In the genomic region with DNA sequence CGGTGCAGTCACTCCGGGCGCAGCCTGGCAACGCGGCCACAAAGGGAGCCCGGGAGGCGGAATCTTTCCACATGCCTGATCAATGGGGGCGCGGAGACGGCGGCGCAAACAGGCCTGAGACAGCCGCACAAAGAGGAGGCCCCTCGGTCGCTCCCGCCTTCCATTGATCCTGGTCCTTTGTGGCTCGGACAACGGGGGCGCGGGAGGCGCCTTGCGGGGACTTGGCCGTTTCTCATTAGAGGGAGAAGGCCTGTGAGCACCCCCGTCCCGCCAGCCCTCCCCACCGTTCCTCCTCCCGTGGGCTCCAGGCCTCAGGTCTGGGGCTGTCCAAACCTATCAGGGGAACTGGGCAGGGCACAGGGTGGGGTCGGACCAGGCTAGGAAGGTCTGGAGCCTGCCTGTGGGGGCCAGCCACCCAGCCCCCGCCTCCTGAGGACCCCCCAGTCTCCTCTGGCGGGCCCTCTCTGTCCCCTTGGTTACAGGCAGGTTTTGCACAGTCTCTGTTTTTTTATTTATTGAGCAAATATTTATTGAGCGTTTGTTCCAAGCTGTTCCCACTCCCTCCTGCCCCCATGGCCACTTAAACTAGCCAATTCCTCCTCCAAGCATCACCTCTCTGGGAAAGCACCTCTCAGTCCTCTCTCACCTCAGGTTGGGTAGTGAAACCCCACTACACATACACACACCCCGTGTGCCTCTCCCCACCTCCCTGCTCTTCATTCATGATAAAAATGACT, we compare ENCODE assay signal across 20 cellular contexts. TPM values are rescaled to one million over a fixed set of nuclear protein-coding genes. Genes with fewer than 3 reads are reported as not detected.
DNase-seq lines count a peak whose midpoint lies in the region; ATAC-seq, FAIRE-seq and TF ChIP-seq lines count a peak whose summit lies in the region.
"Had no signal": no experiment of that assay in that cellular context is flagged by ENCODE, and none has a peak within 500 bp of the region (broad histone marks: within the 10 kb centered on the region; RNA-seq: fewer than 3 reads in every experiment).

No MANE protein-coding gene starts in this region.

- DNase-seq in T47D (ENCODE audit: low read depth in 1 of 2, low spot score in 1 of 2): peak; percentile 37 to 68
- DNase-seq in MCF 10A (ENCODE audit: unreplicated experiment): no peak
- DNase-seq in GM12878 (ENCODE audit: low read depth, low spot score): no peak
- DNase-seq in right lobe of liver: peak in 1 of 3 donors; percentile 24
- no peak for DNase-seq in upper lobe of right lung
- no peak for DNase-seq in urothelium cell line (ENCODE audit: low spot score)
- DNase-seq in MM.1S: no peak
- DNase-seq in tibial nerve (ENCODE audit: low spot score in 2 of 2): no peak
- DNase-seq: activated CD4-positive, alpha-beta T cell treated with anti-CD3 and anti-CD28 coated beads, Interleukin-2, amount 10 ng/mL, durations not matched to agents 7 days and 5 days; cerebellar nuclear complex; GDM1; KBM-7; mucosa of descending colon; NCI-H1694 treated with DMSO at 0.1 percent for 48 hours; NCI-H526 had no signal

- CTCF ChIA-PET in MCF 10A (lab: Yijun Ruan, JAX) (no interaction called here), GM12878 (lab: Yijun Ruan, JAX) (no interaction called here)

- RAD21 ChIA-PET in GM12878 (lab: Charles Lee; ENCODE audit: unreplicated experiment): no interaction called here

- no peaks in the 10 kb centered on the region for H3K4me1 Mint-ChIP-seq in MCF 10A (ENCODE audit: insufficient read depth, unreplicated experiment)
- H3K4me1 Mint-ChIP-seq: activated CD4-positive, alpha-beta T cell treated with anti-CD3 and anti-CD28 coated beads, Interleukin-2, amount 10 ng/mL, durations not matched to agents 7 days and 5 days had no signal

- intact Hi-C loops in MCF 10A (cut with micrococcal nuclease) (no loop called here), GM12878 (cut with micrococcal nuclease; ENCODE audit: unreplicated experiment) (no loop called here), right lobe of liver (cut with DNase I) (no loop called here), upper lobe of right lung (cut with DNase I) (no loop called here)

- in situ Hi-C loops in T47D (cut with HindIII; ENCODE audit: low pct_unique_long_range_greater_than_20kb, low sequenced_read_pairs): no loop called here
- in situ Hi-C loops in GM12878 (cut with MboI): no loop called here

- no peaks in the 10 kb centered on the region for H3K79me2 ChIP-seq in GM12878 (ENCODE audit: control insufficient read depth, insufficient read depth, low read length)
- H3K79me2 ChIP-seq in MM.1S (ENCODE audit: low read length): no peaks in the 10 kb centered on the region
- H3K79me2 ChIP-seq: parathyroid adenoma had no signal

- no peaks in the 10 kb centered on the region for H3K9me3 Mint-ChIP-seq in MCF 10A (ENCODE audit: unreplicated experiment)
- H3K9me3 Mint-ChIP-seq: activated CD4-positive, alpha-beta T cell treated with anti-CD3 and anti-CD28 coated beads, Interleukin-2, amount 10 ng/mL, durations not matched to agents 7 days and 5 days had no signal

- no peak for TF ChIP-seq EP300 in GM12878 (IDR thresholded peaks at IDR 0.05; ENCODE audit: borderline replicate concordance in 1 of 2, control insufficient read depth in 1 of 2, low read depth in 2 of 2, low read length in 2 of 2)
- no peak for TF ChIP-seq EP300 in tibial nerve (IDR thresholded peaks at IDR 0.05)

- peak; percentile 44 for ATAC-seq in GM12878
- peak; percentile 40 to 82 (median 74) for ATAC-seq in right lobe of liver
- peak; percentile 17 for ATAC-seq in upper lobe of right lung
- ATAC-seq: mucosa of descending colon had no signal

- SMC1A ChIA-PET in GM12878 (lab: Charles Lee; ENCODE audit: uncharacterized antibody, unreplicated experiment): no interaction called here

- no peaks in the 10 kb centered on the region for H3K36me3 Mint-ChIP-seq in MCF 10A (ENCODE audit: insufficient read depth, unreplicated experiment)
- H3K36me3 Mint-ChIP-seq: activated naive CD8-positive, alpha-beta T cell had no signal

- TF ChIP-seq RAD21 in GM12878 (IDR thresholded peaks at IDR 0.05; ENCODE audit: insufficient read depth, low read depth, low read length): no peak

- H3K27ac Mint-ChIP-seq in MCF 10A (ENCODE audit: low read depth, unreplicated experiment): no peak overlapping the region
- H3K27ac Mint-ChIP-seq: activated CD4-positive, alpha-beta T cell treated with anti-CD3 and anti-CD28 coated beads, Interleukin-2, amount 10 ng/mL, durations not matched to agents 7 days and 5 days; activated naive CD8-positive, alpha-beta T cell had no signal

- H3K27ac ChIP-seq in GM12878 (ENCODE audit: control insufficient read depth, insufficient read depth) (no peak overlapping the region), right lobe of liver (no peak overlapping the region), upper lobe of right lung (no peak overlapping the region), MM.1S (ENCODE audit: low read length) (no peak overlapping the region), tibial nerve (no peak overlapping the region)
- H3K27ac ChIP-seq: A549, parathyroid adenoma, suprapubic skin had no signal

- H3K4me2 ChIP-seq in GM12878 (ENCODE audit: control insufficient read depth, insufficient read depth) (no peak overlapping the region), MM.1S (ENCODE audit: low read depth, low read length) (no peak overlapping the region)
- H3K4me2 ChIP-seq: A549 had no signal

- no peak for TF ChIP-seq CTCF in MCF 10A (IDR thresholded peaks at IDR 0.05; ENCODE audit: unreplicated experiment)
- TF ChIP-seq CTCF in GM12878 (IDR thresholded peaks at IDR 0.05 in 2 of 3, conservative IDR thresholded peaks at IDR 0.05 in 1 of 3; ENCODE audit: control insufficient read depth in 2 of 3, extremely low read depth in 1 of 3, insufficient read depth in 1 of 3, low read depth in 3 of 3, low read length in 3 of 3): no peak
- TF ChIP-seq CTCF in right lobe of liver (IDR thresholded peaks at IDR 0.05): no peak
- no peak for TF ChIP-seq CTCF in upper lobe of right lung (IDR thresholded peaks at IDR 0.05)
- TF ChIP-seq CTCF in MM.1S (IDR thresholded peaks at IDR 0.05; ENCODE audit: low read length): no peak
- no peak for TF ChIP-seq CTCF in tibial nerve (IDR thresholded peaks at IDR 0.05)

- no TSS peak for BruUV-seq in MCF 10A (replicated peaks; lab: Mats Ljungman, UMichigan)
- no TSS peak for BruUV-seq in GM12878 (replicated peaks; lab: Mats Ljungman, UMichigan)

- 69% methylated on average over 32 of the region's 32 CpGs for WGBS in GM12878 (ENCODE audit: insufficient coverage, insufficient replicate concordance, low lambda C conversion rate, missing lambda C conversion rate)
- WGBS in right lobe of liver (ENCODE audit: insufficient coverage, low coverage, low lambda C conversion rate, missing lambda C conversion rate): 41% methylated on average over 13 of the region's 32 CpGs
- WGBS in tibial nerve, 2 donors: 34 to 45% methylated on average over 31 to 32 of the region's 32 CpGs

- H2AFZ ChIP-seq in GM12878 (ENCODE audit: control insufficient read depth, low read depth, low read length): no peak overlapping the region
- no peak overlapping the region for H2AFZ ChIP-seq in MM.1S (ENCODE audit: low read length)
- H2AFZ ChIP-seq: parathyroid adenoma had no signal

- TF ChIP-seq POLR2A in GM12878 (IDR thresholded peaks at IDR 0.05; ENCODE audit: low read depth, low read length) (no peak), right lobe of liver (IDR thresholded peaks at IDR 0.05) (no peak), tibial nerve (IDR thresholded peaks at IDR 0.05) (no peak)

- H3K4me1 ChIP-seq in GM12878 (ENCODE audit: control insufficient read depth, insufficient read depth, low read length): 0 out of 2 replicates have a peak, but pooled peaks cover 3% of the 10 kb centered on the region
- peaks cover 0 to 6% (median 0%) of the 10 kb centered on the region in 4 donors for H3K4me1 ChIP-seq in right lobe of liver
- H3K4me1 ChIP-seq in upper lobe of right lung: no peaks in the 10 kb centered on the region
- H3K4me1 ChIP-seq in MM.1S (ENCODE audit: low read length): no peaks in the 10 kb centered on the region
- no peaks in the 10 kb centered on the region for H3K4me1 ChIP-seq in tibial nerve
- H3K4me1 ChIP-seq: A549, suprapubic skin had no signal

- peaks cover 9% of the 10 kb centered on the region for H3K27me3 Mint-ChIP-seq in MCF 10A (ENCODE audit: insufficient read depth, unreplicated experiment)

- no peaks in the 10 kb centered on the region for H3F3A ChIP-seq in MM.1S (ENCODE audit: insufficient read depth, low read length)

- FAIRE-seq in GM12878 (lab: Jason Lieb, UNC) (no peak), urothelium cell line (lab: Jason Lieb, UNC) (no peak)
- FAIRE-seq: A549 had no signal

- no peaks in the 10 kb centered on the region; a peak in 3 of 4 replicates for H3K27me3 ChIP-seq in GM12878 (replicated peaks in 1 of 2; ENCODE audit: control insufficient read depth in 2 of 2, insufficient read depth in 2 of 2, low read length in 1 of 2)
- H3K27me3 ChIP-seq in right lobe of liver: no peaks in the 10 kb centered on the region
- H3K27me3 ChIP-seq in upper lobe of right lung: peaks cover 10% of the 10 kb centered on the region
- no peaks in the 10 kb centered on the region for H3K27me3 ChIP-seq in MM.1S (replicated peaks; ENCODE audit: insufficient read depth, low read length)
- peaks cover 0 to 52% of the 10 kb centered on the region in 2 donors for H3K27me3 ChIP-seq in tibial nerve

- H3K9ac ChIP-seq in GM12878 (ENCODE audit: control insufficient read depth, insufficient read depth, low read length) (no peak overlapping the region), MM.1S (ENCODE audit: low read length) (no peak overlapping the region)
- H3K9ac ChIP-seq: parathyroid adenoma had no signal

- no peak overlapping the region for H3K4me3 ChIP-seq in GM12878
- peak overlapping the region in 1 of 3 donors; percentile 16 for H3K4me3 ChIP-seq in right lobe of liver
- no peak overlapping the region for H3K4me3 ChIP-seq in upper lobe of right lung
- no peak overlapping the region for H3K4me3 ChIP-seq in MM.1S (ENCODE audit: low read length)
- no peak overlapping the region for H3K4me3 ChIP-seq in tibial nerve
- H3K4me3 ChIP-seq: A549, mucosa of descending colon, suprapubic skin had no signal

- POLR2A ChIA-PET in MCF 10A (lab: Yijun Ruan, JAX) (interaction anchor here (1.0 kb wide), 1 partner anchor 98 kb away, joined by 3 read pairs; a partner anchor contains a TSS), GM12878 (lab: Charles Lee) (no interaction called here)

- H3K9me3 ChIP-seq in GM12878 (replicated peaks; ENCODE audit: control insufficient read depth, insufficient read depth, low read length) (no peaks in the 10 kb centered on the region), right lobe of liver (no peaks in the 10 kb centered on the region), upper lobe of right lung (no peaks in the 10 kb centered on the region), MM.1S (replicated peaks; ENCODE audit: insufficient read depth, low read length) (no peaks in the 10 kb centered on the region), tibial nerve (no peaks in the 10 kb centered on the region)
- H3K9me3 ChIP-seq: A549, mucosa of descending colon, suprapubic skin had no signal

- no peak overlapping the region for H3K4me3 Mint-ChIP-seq in MCF 10A (ENCODE audit: unreplicated experiment)
- H3K4me3 Mint-ChIP-seq: activated CD4-positive, alpha-beta T cell treated with anti-CD3 and anti-CD28 coated beads, Interleukin-2, amount 10 ng/mL, durations not matched to agents 7 days and 5 days; activated naive CD8-positive, alpha-beta T cell had no signal

- H3K36me3 ChIP-seq in GM12878 (ENCODE audit: control insufficient read depth in 2 of 2, insufficient read depth in 2 of 2, low read length in 1 of 2) (no peaks in the 10 kb centered on the region), right lobe of liver (no peaks in the 10 kb centered on the region), upper lobe of right lung (no peaks in the 10 kb centered on the region), MM.1S (replicated peaks; ENCODE audit: insufficient read depth, low read length) (no peaks in the 10 kb centered on the region), tibial nerve (no peaks in the 10 kb centered on the region)
- H3K36me3 ChIP-seq: suprapubic skin had no signal

- H4K20me1 ChIP-seq in GM12878 (ENCODE audit: control insufficient read depth, insufficient read depth): no peaks in the 10 kb centered on the region
- H4K20me1 ChIP-seq in MM.1S (ENCODE audit: insufficient read depth, low read length): no peaks in the 10 kb centered on the region

- no peaks in the 10 kb centered on the region for H3K9me2 ChIP-seq in MM.1S (replicated peaks; ENCODE audit: insufficient read depth, low read length)

RNA-seq across cellular contexts. Expression of a gene that starts 29.0 kb away (rescaled TPM):
- total RNA-seq in MCF 10A (2022) (not detected in 2 replicates), GM12878 (2014; rRNA removed) (not detected in 2 replicates), GM12878 (2014; rRNA removed; fragmentation: Illumina TruSeq; extraction: Trizol) (not detected in 2 replicates), GM12878 (2021) (0.16 TPM in 1 of 2 replicates, not detected in the other), right lobe of liver (1 to 10 TPM in 1 of 6 experiments, under 1 TPM in 1, not detected in 4; 0.06 to 1.6 TPM), upper lobe of right lung (0.46 TPM), tibial nerve (1 to 10 TPM in 1 of 4 donors, under 1 TPM in 2, not detected in 1; 0.22 to 1.2 (median 0.59) TPM)
- total RNA-seq in GM12878 (2013; cell fraction: nucleolus; rRNA removed): not detected in 2 replicates
- polyA plus RNA-seq in GM12878 (2011; ENCODE audit: low read depth): not detected
- polyA plus RNA-seq in GM12878 (2011; rRNA removed) (not detected in 2 replicates), GM12878 (2014; fragmentation: Illumina TruSeq; extraction: Trizol) (not detected in 2 replicates), GM12878 (2014; fragmentation: Nextera tagmentation; extraction: Ambion mirVana) (not detected), GM12878 (2014; rRNA removed) (not detected in 2 replicates), GM12878 (2016; fragmentation: Nextera tagmentation; extraction: Ambion mirVana) (under 1 TPM in 1 of 2 experiments, not detected in 1; 0.04 TPM)
- polyA plus RNA-seq in GM12878 (2011; cell fraction: cytosol; rRNA removed): not detected in 2 replicates
- polyA plus RNA-seq in GM12878 (2011; cell fraction: nucleus; rRNA removed): not detected in 2 replicates
- polyA plus RNA-seq in GM12878 (2012): not detected in 2 replicates
- not detected in 2 replicates for polyA minus RNA-seq in GM12878 (2011; rRNA and poly(A)+ RNA removed)
- not detected in 2 replicates for polyA minus RNA-seq in GM12878 (2011; cell fraction: cytosol; rRNA and poly(A)+ RNA removed)
- not detected in 2 replicates for polyA minus RNA-seq in GM12878 (2011; cell fraction: nucleus; rRNA and poly(A)+ RNA removed)
- total RNA-seq: activated CD4-positive, alpha-beta T cell treated with anti-CD3 and anti-CD28 coated beads, Interleukin-2, amount 10 ng/mL, durations not matched to agents 7 days and 5 days; T-helper 2 cell treated with Interferon-gamma antibody and Interleukin-4, amounts not matched to agents 100 ng/mL and 5 ng/mL, for 36 hours had no signal

RNA-seq across cellular contexts. Expression of a gene that starts 39.9 kb away (rescaled TPM):
- total RNA-seq in MCF 10A (2022) (475 and 518 TPM in 2 replicates), GM12878 (2014; rRNA removed) (929 and 945 TPM in 2 replicates), GM12878 (2014; rRNA removed; fragmentation: Illumina TruSeq; extraction: Trizol) (406 and 408 TPM in 2 replicates), GM12878 (2021) (411 and 444 TPM in 2 replicates), right lobe of liver (100 to 1,000 TPM; 229 to 625 (median 292) TPM), upper lobe of right lung (258 TPM), tibial nerve (100 to 1,000 TPM; 458 to 661 (median 570) TPM)
- total RNA-seq in GM12878 (2013; cell fraction: nucleolus; rRNA removed): 62.1 and 62.4 TPM in 2 replicates
- polyA plus RNA-seq in GM12878 (2011; ENCODE audit: low read depth): 201 TPM
- polyA plus RNA-seq in GM12878 (2011; rRNA removed) (485 and 767 TPM in 2 replicates), GM12878 (2014; fragmentation: Illumina TruSeq; extraction: Trizol) (243 and 574 TPM in 2 replicates), GM12878 (2014; fragmentation: Nextera tagmentation; extraction: Ambion mirVana) (1,000 to 10,000 TPM; 2,509 to 2,723 TPM), GM12878 (2014; rRNA removed) (1,110 and 1,170 TPM in 2 replicates), GM12878 (2016; fragmentation: Nextera tagmentation; extraction: Ambion mirVana) (1,000 to 10,000 TPM; 1,109 to 1,208 TPM)
- 1,553 and 1,830 TPM in 2 replicates for polyA plus RNA-seq in GM12878 (2011; cell fraction: cytosol; rRNA removed)
- polyA plus RNA-seq in GM12878 (2011; cell fraction: nucleus; rRNA removed): 1,659 and 2,699 TPM in 2 replicates
- polyA plus RNA-seq in GM12878 (2012): 432 and 455 TPM in 2 replicates
- 290 and 435 TPM in 2 replicates for polyA minus RNA-seq in GM12878 (2011; rRNA and poly(A)+ RNA removed)
- 96.6 and 139 TPM in 2 replicates for polyA minus RNA-seq in GM12878 (2011; cell fraction: cytosol; rRNA and poly(A)+ RNA removed)
- polyA minus RNA-seq in GM12878 (2011; cell fraction: nucleus; rRNA and poly(A)+ RNA removed): 215 and 226 TPM in 2 replicates

RNA-seq across cellular contexts. Expression of a gene that starts 48.2 kb away (rescaled TPM):
- total RNA-seq in MCF 10A (2022): 48.4 and 50.2 TPM in 2 replicates
- total RNA-seq in GM12878 (2013; cell fraction: nucleolus; rRNA removed): 9.6 and 13.1 TPM in 2 replicates
- total RNA-seq in GM12878 (2014; rRNA removed): 44.8 and 52.4 TPM in 2 replicates
- total RNA-seq in GM12878 (2014; rRNA removed; fragmentation: Illumina TruSeq; extraction: Trizol): 57.0 and 60.0 TPM in 2 replicates
- total RNA-seq in GM12878 (2021): 49.1 and 52.4 TPM in 2 replicates
- 53.9 TPM for polyA plus RNA-seq in GM12878 (2011; ENCODE audit: low read depth)
- polyA plus RNA-seq in GM12878 (2011; rRNA removed): 92.7 and 128 TPM in 2 replicates
- polyA plus RNA-seq in GM12878 (2011; cell fraction: cytosol; rRNA removed): 30.2 and 35.4 TPM in 2 replicates
- polyA plus RNA-seq in GM12878 (2011; cell fraction: nucleus; rRNA removed): 25.1 and 25.4 TPM in 2 replicates
- polyA plus RNA-seq in GM12878 (2012): 45.2 and 60.5 TPM in 2 replicates
- polyA plus RNA-seq in GM12878 (2014; fragmentation: Illumina TruSeq; extraction: Trizol): 68.9 and 81.6 TPM in 2 replicates
- 100 to 1,000 TPM; 308 to 346 TPM for polyA plus RNA-seq in GM12878 (2014; fragmentation: Nextera tagmentation; extraction: Ambion mirVana)
- polyA plus RNA-seq in GM12878 (2014; rRNA removed): 56.6 and 60.9 TPM in 2 replicates
- 100 to 1,000 TPM; 174 to 189 TPM for polyA plus RNA-seq in GM12878 (2016; fragmentation: Nextera tagmentation; extraction: Ambion mirVana)
- 15.7 and 19.7 TPM in 2 replicates for polyA minus RNA-seq in GM12878 (2011; rRNA and poly(A)+ RNA removed)
- 11.6 and 13.4 TPM in 2 replicates for polyA minus RNA-seq in GM12878 (2011; cell fraction: cytosol; rRNA and poly(A)+ RNA removed)
- 9.3 and 10.2 TPM in 2 replicates for polyA minus RNA-seq in GM12878 (2011; cell fraction: nucleus; rRNA and poly(A)+ RNA removed)
- 10 to 100 TPM; 13.3 to 28.7 (median 17.0) TPM for total RNA-seq in right lobe of liver
- total RNA-seq in upper lobe of right lung: 21.1 TPM
- total RNA-seq in tibial nerve: 10 to 100 TPM in 1 of 4 donors, 1 to 10 TPM in 3; 2.4 to 17.0 (median 7.0) TPM

RNA-seq across cellular contexts. Expression of a gene that starts 48.2 kb away (rescaled TPM):
- total RNA-seq in MCF 10A (2022): 29.7 and 32.1 TPM in 2 replicates
- 21.0 and 21.2 TPM in 2 replicates for total RNA-seq in GM12878 (2013; cell fraction: nucleolus; rRNA removed)
- 20.1 and 22.7 TPM in 2 replicates for total RNA-seq in GM12878 (2014; rRNA removed)
- 21.7 and 22.0 TPM in 2 replicates for total RNA-seq in GM12878 (2014; rRNA removed; fragmentation: Illumina TruSeq; extraction: Trizol)
- total RNA-seq in GM12878 (2021): 33.6 and 40.3 TPM in 2 replicates
- 6.1 TPM for polyA plus RNA-seq in GM12878 (2011; ENCODE audit: low read depth)
- polyA plus RNA-seq in GM12878 (2011; rRNA removed): 29.8 and 39.8 TPM in 2 replicates
- 20.2 and 23.5 TPM in 2 replicates for polyA plus RNA-seq in GM12878 (2011; cell fraction: cytosol; rRNA removed)
- polyA plus RNA-seq in GM12878 (2011; cell fraction: nucleus; rRNA removed): 21.3 and 23.0 TPM in 2 replicates
- polyA plus RNA-seq in GM12878 (2012): 12.6 TPM in 2 replicates
- polyA plus RNA-seq in GM12878 (2014; fragmentation: Illumina TruSeq; extraction: Trizol): 24.2 and 29.7 TPM in 2 replicates
- polyA plus RNA-seq in GM12878 (2014; fragmentation: Nextera tagmentation; extraction: Ambion mirVana): 1 to 10 TPM; 5.1 to 9.6 TPM
- polyA plus RNA-seq in GM12878 (2014; rRNA removed): 14.5 and 17.2 TPM in 2 replicates
- polyA plus RNA-seq in GM12878 (2016; fragmentation: Nextera tagmentation; extraction: Ambion mirVana): 10 to 100 TPM; 27.2 to 31.6 TPM
- polyA minus RNA-seq in GM12878 (2011; rRNA and poly(A)+ RNA removed): 15.2 and 16.9 TPM in 2 replicates
- 6.0 and 8.0 TPM in 2 replicates for polyA minus RNA-seq in GM12878 (2011; cell fraction: cytosol; rRNA and poly(A)+ RNA removed)
- 4.5 and 6.3 TPM in 2 replicates for polyA minus RNA-seq in GM12878 (2011; cell fraction: nucleus; rRNA and poly(A)+ RNA removed)
- total RNA-seq in right lobe of liver: 10 to 100 TPM; 13.4 to 23.8 (median 15.9) TPM
- total RNA-seq in upper lobe of right lung: 29.3 TPM
- 10 to 100 TPM; 21.0 to 37.3 (median 29.2) TPM for total RNA-seq in tibial nerve

Comparison
In these comparisons a context has a peak if more than half of its experiments do, and no peak if none do; other contexts are left out.
1. DNase-seq: peak in T47D (2 of 2); none in MCF 10A (single experiment), GM12878 (single experiment), upper lobe of right lung (single experiment), urothelium cell line (single experiment), MM.1S (single experiment) and tibial nerve (0 of 2).
2. ATAC-seq: peak in every context shown above with its lines; median percentile 74 in right lobe of liver; 44 in GM12878; 17 in upper lobe of right lung.